ENCODE assay signal across 8 cellular contexts in the genomic region with DNA sequence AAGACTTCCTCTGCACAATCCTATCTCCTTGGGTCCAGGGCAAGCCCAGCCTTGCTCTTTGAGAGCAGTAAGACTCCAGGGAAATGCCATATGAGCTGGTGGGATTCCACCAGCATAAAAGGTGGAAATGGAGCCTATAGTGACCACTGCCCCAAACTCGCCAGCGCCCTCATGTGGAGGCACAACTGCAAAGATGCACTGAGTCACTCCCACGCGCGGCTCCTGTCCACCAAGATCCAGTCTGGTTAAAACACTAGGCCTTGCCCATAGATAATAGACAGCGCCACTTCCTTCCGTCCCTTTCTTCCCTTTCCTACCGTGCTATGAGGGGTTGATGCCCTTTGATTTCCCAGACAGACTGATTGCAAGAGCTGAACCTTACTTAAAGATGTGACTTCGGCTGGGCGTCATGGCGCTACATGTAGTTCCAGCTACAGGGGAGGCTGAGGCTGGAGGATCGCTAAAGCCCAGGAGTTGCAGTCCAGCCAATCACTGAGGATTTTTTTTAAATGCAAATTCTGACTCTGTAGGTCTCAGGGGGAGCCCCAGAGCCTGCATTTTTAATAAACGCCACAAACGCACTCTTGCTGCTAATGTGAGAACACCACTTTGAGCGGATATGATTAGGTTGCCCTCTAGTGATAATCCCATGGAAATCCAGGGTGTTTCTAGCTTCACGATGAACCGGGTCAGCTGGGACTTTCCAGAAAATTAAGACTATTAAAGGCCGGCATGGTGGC.
DNase-seq lines count a peak whose midpoint lies in the region; ATAC-seq and TF ChIP-seq lines count a peak whose summit lies in the region.

No MANE protein-coding gene starts in this region.

- H3K27me3 ChIP-seq in AG04450 (ENCODE audit: control insufficient read depth, insufficient read depth, low read length) (no peaks in the 10 kb centered on the region), neural progenitor cell (no peaks in the 10 kb centered on the region)

- peak; percentile 60 for TF ChIP-seq CTCF in AG04450 (IDR thresholded peaks at IDR 0.05; ENCODE audit: low read depth, low read length)
- peak; percentile 23 for TF ChIP-seq CTCF in GM12865 (IDR thresholded peaks at IDR 0.05; ENCODE audit: insufficient read depth, low read depth, low read length, missing control alignments)
- TF ChIP-seq CTCF in epithelial cell of esophagus (IDR thresholded peaks at IDR 0.05; ENCODE audit: insufficient read depth, low read depth, low read length, missing control alignments): peak; percentile 56
- TF ChIP-seq CTCF in neural progenitor cell (IDR thresholded peaks at IDR 0.05): peak; percentile 41

- H4K20me1 ChIP-seq in neural progenitor cell (ENCODE audit: low read depth): no peaks in the 10 kb centered on the region

- CTCF ChIA-PET in AG04450 (lab: Charles Lee): interaction anchor here (0.6 to 2.0 kb wide), 7 partner anchors 11 to 212 kb away, joined by 3 to 14 read pairs (median 3); no protein-coding TSS in a partner anchor

- no peak overlapping the region for H3K27ac Mint-ChIP-seq in neural progenitor cell

- no peaks in the 10 kb centered on the region for H3K36me3 Mint-ChIP-seq in neural progenitor cell

- H3K4me1 ChIP-seq in neural progenitor cell: no peaks in the 10 kb centered on the region

- no peaks in the 10 kb centered on the region for H3K4me1 Mint-ChIP-seq in neural progenitor cell

- H3K4me3 ChIP-seq in AG04450 (ENCODE audit: low read depth, low read length): no peak overlapping the region
- H3K4me3 ChIP-seq in GM12865 (ENCODE audit: low read depth, low read length): no peak overlapping the region
- H3K4me3 ChIP-seq in epithelial cell of esophagus (ENCODE audit: low read length): no peak overlapping the region
- H3K4me3 ChIP-seq in neural progenitor cell: no peak overlapping the region

- no peaks in the 10 kb centered on the region for H3K36me3 ChIP-seq in neural progenitor cell

- H3K9me3 ChIP-seq in AG04450 (ENCODE audit: control insufficient read depth, insufficient read depth, low read length): no peaks in the 10 kb centered on the region
- no peaks in the 10 kb centered on the region for H3K9me3 ChIP-seq in neural progenitor cell (ENCODE audit: low read depth)

- no peaks in the 10 kb centered on the region for H3F3A ChIP-seq in neural progenitor cell (ENCODE audit: low read depth)

- H3K9me3 Mint-ChIP-seq in neural progenitor cell: no peaks in the 10 kb centered on the region

- no peak overlapping the region for H3K27ac ChIP-seq in AG04450 (ENCODE audit: low read depth, low read length)
- no peak overlapping the region for H3K27ac ChIP-seq in neural progenitor cell

- H3K9ac ChIP-seq in neural progenitor cell: no peak overlapping the region

- ATAC-seq in GM21528 (IDR thresholded peaks at IDR 0.05; ENCODE audit: low FRiP score, unreplicated experiment) (no peak), HG02884 (IDR thresholded peaks at IDR 0.05; ENCODE audit: unreplicated experiment) (no peak), GM19397 (IDR thresholded peaks at IDR 0.05; ENCODE audit: unreplicated experiment) (no peak)

- H3K27me3 Mint-ChIP-seq in neural progenitor cell (ENCODE audit: insufficient read depth, low read depth): peaks cover 3% of the 10 kb centered on the region

- no peaks in the 10 kb centered on the region for H3K79me2 ChIP-seq in neural progenitor cell (ENCODE audit: low read depth)

- no peak overlapping the region for H3K4me2 ChIP-seq in neural progenitor cell

- no peak for DNase-seq in AG04450 (ENCODE audit: low read depth, low spot score)
- peak; percentile 55 for DNase-seq in GM12865 (ENCODE audit: low read depth)
- peak; percentile 1 for DNase-seq in NCI-H82 treated with DMSO at 0.1 percent for 48 hours (lab: John Stamatoyannopoulos, UW; ENCODE audit: unreplicated experiment)
- peak; percentile 59 for DNase-seq in epithelial cell of esophagus (ENCODE audit: low read depth)
- DNase-seq in neural progenitor cell (ENCODE audit: low spot score): peak; percentile 26

- no peak overlapping the region for H2AFZ ChIP-seq in neural progenitor cell (replicated peaks)

- no peak overlapping the region for H3K4me3 Mint-ChIP-seq in neural progenitor cell

- POLR2A ChIA-PET in AG04450 (lab: Yijun Ruan, JAX): interaction anchor here (0.7 kb wide), 1 partner anchor 207 kb away, joined by 3 read pairs; no protein-coding TSS in a partner anchor
